8 cellular contexts compared by ENCODE assay signal in genomic region chr20:2752631-2753455, GRCh38. TPM values are rescaled to one million over a fixed set of nuclear protein-coding genes. Genes with fewer than 3 reads are reported as not detected.
DNase-seq lines count a peak whose midpoint lies in the region; TF ChIP-seq lines count a peak whose summit lies in the region.

No MANE protein-coding gene starts in this region.

- peak; percentile 31 for DNase-seq in Calu3
- DNase-seq in HT-29 (ENCODE audit: low spot score) = peak; percentile 28
- DNase-seq in T-helper 2 cell = peak in 3 of 5 experiments; percentile 34 to 42 (median 36)
- DNase-seq in coronary artery (ENCODE audit: low spot score) = no peak
- peak; percentile 25 for DNase-seq in medulla oblongata (ENCODE audit: extremely low spot score)
- DNase-seq in tibial artery = no peak
- DNase-seq in occipital lobe (lab: John Stamatoyannopoulos, UW) = no peak
- no peak for DNase-seq in NCI-H2107 (lab: John Stamatoyannopoulos, UW)

- no peaks in the 10 kb centered on the region for H3K9me3 Mint-ChIP-seq in Calu3 (ENCODE audit: low read depth, unreplicated experiment)

- H3K9me3 ChIP-seq in tibial artery = no peaks in the 10 kb centered on the region

- BruUV-seq in Calu3 (replicated peaks; lab: Mats Ljungman, UMichigan) = no TSS peak

- peaks cover 12% of the 10 kb centered on the region for H3K4me1 Mint-ChIP-seq in Calu3 (ENCODE audit: low read depth, unreplicated experiment)

- CTCF ChIA-PET in Calu3 (lab: Charles Lee) = interaction anchor here (0.5 kb wide), 1 partner anchor 16 kb away, joined by 4 read pairs; no protein-coding TSS in a partner anchor

- peaks cover 0 to 35% (median 28%) of the 10 kb centered on the region in 4 donors for H3K4me1 ChIP-seq in tibial artery

- H3K27ac ChIP-seq in coronary artery (no peak overlapping the region), tibial artery (no peak overlapping the region)

- TF ChIP-seq CTCF in Calu3 (IDR thresholded peaks at IDR 0.05; ENCODE audit: unreplicated experiment) = peak; percentile 26
- TF ChIP-seq CTCF in coronary artery (IDR thresholded peaks at IDR 0.05) = no peak
- peak; percentile 34 to 52 for TF ChIP-seq CTCF in tibial artery (IDR thresholded peaks at IDR 0.05)

- H3K36me3 Mint-ChIP-seq in Calu3 (ENCODE audit: insufficient read depth, unreplicated experiment) = no peaks in the 10 kb centered on the region

- H3K27ac Mint-ChIP-seq in Calu3 (ENCODE audit: unreplicated experiment) = no peak overlapping the region

- H3K36me3 ChIP-seq in tibial artery = no peaks in the 10 kb centered on the region

- peaks cover 0 to 82% of the 10 kb centered on the region in 2 donors for H3K27me3 ChIP-seq in tibial artery

- peak overlapping the region; percentile 67 for H3K4me3 Mint-ChIP-seq in Calu3 (ENCODE audit: low read depth, unreplicated experiment)

- H3K27me3 Mint-ChIP-seq in Calu3 (ENCODE audit: unreplicated experiment) = peaks cover 74% of the 10 kb centered on the region

- intact Hi-C loops in Calu3 (cut with micrococcal nuclease; ENCODE audit: unreplicated experiment) (no loop called here), tibial artery (cut with DNase I; ENCODE audit: low total_unique reads) (no loop called here)

- H3K4me3 ChIP-seq in coronary artery (peak overlapping the region; percentile 72), tibial artery (peak overlapping the region; percentile 32 to 50)

RNA-seq across cellular contexts. Expression of gene CPXM1, which starts 47.6 kb away (rescaled TPM):
- 0.14 and 0.29 TPM in 2 replicates for total RNA-seq in Calu3 (2022)
- total RNA-seq in HT-29 (2014; rRNA removed; shearing (Covaris generic)) = not detected in 2 replicates
- total RNA-seq in occipital lobe = 7.8 TPM

Comparison
In these comparisons a context has a peak if more than half of its experiments do, and no peak if none do; other contexts are left out.
1. DNase-seq: peak in Calu3 (single experiment), HT-29 (single experiment), T-helper 2 cell (3 of 5) and medulla oblongata (single experiment); none in coronary artery (single experiment), tibial artery (0 of 2), occipital lobe (single experiment) and NCI-H2107 (single experiment).